22 cellular contexts compared by ENCODE assay signal in the genomic region with DNA sequence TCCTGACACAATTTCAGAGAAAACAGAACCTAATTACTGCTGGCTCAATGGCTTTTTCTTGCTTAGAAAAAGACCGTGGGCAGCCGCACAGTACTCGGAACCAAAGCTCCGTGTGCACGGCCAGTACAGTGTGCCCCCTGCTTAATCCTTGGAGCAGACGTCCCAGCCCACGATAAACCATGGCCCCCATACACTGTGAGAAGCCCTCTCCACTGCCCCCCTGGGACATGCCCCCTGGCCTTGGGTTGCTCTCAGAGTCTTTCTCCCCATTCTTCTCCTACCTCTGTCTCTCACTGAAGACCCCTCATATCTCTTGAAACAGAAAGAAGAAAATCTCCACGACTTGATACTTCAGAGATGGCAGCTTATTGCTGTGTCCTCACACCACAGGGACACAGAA. TPM values are rescaled to one million over a fixed set of nuclear protein-coding genes. Genes with fewer than 3 reads are reported as not detected.
A peak's percentile ranks its signal among the peaks of the same experiment; 100 is the strongest.
DNase-seq lines count a peak whose midpoint lies in the region; ATAC-seq and TF ChIP-seq lines count a peak whose summit lies in the region.
"Had no signal": no experiment of that assay in that cellular context is flagged by ENCODE, and none has a peak within 500 bp of the region (broad histone marks: within the 10 kb centered on the region; RNA-seq: fewer than 3 reads in every experiment).

No MANE protein-coding gene starts in this region.

- intact Hi-C loops in cardiac septum (cut with DNase I) (no loop called here), heart left ventricle (cut with DNase I) (no loop called here)

- no peak overlapping the region for H3K27ac Mint-ChIP-seq in stimulated activated memory B cell treated with anti-CD40 and anti-IgM and Interleukin-4, amounts not matched to agents 10 μg/mL and 1 μg/mL and 100 μg/mL, for 72 hours
- no peak overlapping the region for H3K27ac Mint-ChIP-seq in activated T-helper 17 cell treated with anti-CD3 and anti-CD28 coated beads, Interleukin-2, amount 50 U/mL, for 72 hours
- H3K27ac Mint-ChIP-seq: CD4-positive, alpha-beta T cell; GM23338 had no signal

- no peak overlapping the region for H3K23ac ChIP-seq in trophoblast cell (ENCODE audit: low read length)

- H3K9ac ChIP-seq in trophoblast cell (ENCODE audit: low read length): no peak overlapping the region
- H3K9ac ChIP-seq: BLaER1 treated with 17β-estradiol and CSF1 and Interleukin-3, amounts not matched to agents 10 nM and 100 nM had no signal

- H3K79me2 ChIP-seq in trophoblast cell (ENCODE audit: control insufficient read depth, insufficient read depth, low read length, poor library complexity): no peaks in the 10 kb centered on the region

- no peaks in the 10 kb centered on the region for H3K36me3 ChIP-seq in heart left ventricle
- H3K36me3 ChIP-seq in trophoblast cell (ENCODE audit: control insufficient read depth in 1 of 2, insufficient read depth in 2 of 2, low read length in 2 of 2): no peaks in the 10 kb centered on the region
- H3K36me3 ChIP-seq: BLaER1 treated with 17β-estradiol and CSF1 and Interleukin-3, amounts not matched to agents 10 nM and 100 nM; HAP-1 had no signal

- no peak overlapping the region for H4K12ac ChIP-seq in trophoblast cell (ENCODE audit: low read depth, low read length)

- CTCF ChIA-PET in HEK293T (lab: Yijun Ruan, JAX): no interaction called here

- no peak for TF ChIP-seq CTCF in heart left ventricle (IDR thresholded peaks at IDR 0.05)

- H3K4ac ChIP-seq in trophoblast cell (ENCODE audit: low read depth, low read length): no peak overlapping the region

- peak overlapping the region; percentile 38 for H2BK12ac ChIP-seq in trophoblast cell (ENCODE audit: low read length)

- H3K4me1 Mint-ChIP-seq in stimulated activated memory B cell treated with anti-CD40 and anti-IgM and Interleukin-4, amounts not matched to agents 10 μg/mL and 1 μg/mL and 100 μg/mL, for 72 hours: no peaks in the 10 kb centered on the region
- no peaks in the 10 kb centered on the region for H3K4me1 Mint-ChIP-seq in activated T-helper 17 cell treated with anti-CD3 and anti-CD28 coated beads, Interleukin-2, amount 50 U/mL, for 72 hours

- H3K4me3 ChIP-seq in heart left ventricle (no peak overlapping the region), trophoblast cell (ENCODE audit: low read depth, low read length) (no peak overlapping the region)
- H3K4me3 ChIP-seq: BLaER1 treated with 17β-estradiol and CSF1 and Interleukin-3, amounts not matched to agents 10 nM and 100 nM; GM23338; HAP-1 had no signal

- H2BK5ac ChIP-seq in trophoblast cell (ENCODE audit: low read depth, low read length, poor library complexity): no peak overlapping the region

- no peak overlapping the region for H3K4me3 Mint-ChIP-seq in stimulated activated memory B cell treated with anti-CD40 and anti-IgM and Interleukin-4, amounts not matched to agents 10 μg/mL and 1 μg/mL and 100 μg/mL, for 72 hours
- no peak overlapping the region for H3K4me3 Mint-ChIP-seq in activated T-helper 17 cell treated with anti-CD3 and anti-CD28 coated beads, Interleukin-2, amount 50 U/mL, for 72 hours
- H3K4me3 Mint-ChIP-seq: CD4-positive, alpha-beta T cell; GM23338 had no signal

- H3K79me1 ChIP-seq in trophoblast cell (ENCODE audit: low read length): peaks cover 1% of the 10 kb centered on the region

- peak overlapping the region; percentile 17 for H4K91ac ChIP-seq in trophoblast cell (ENCODE audit: low read depth, low read length)

- no peak overlapping the region for H3K14ac ChIP-seq in trophoblast cell (ENCODE audit: low read length)

- H4K8ac ChIP-seq in trophoblast cell (ENCODE audit: low read depth, low read length): no peak overlapping the region

- no peak overlapping the region for H3K18ac ChIP-seq in trophoblast cell (ENCODE audit: low read length)

- H3K4me2 ChIP-seq in trophoblast cell (ENCODE audit: low read length): no peak overlapping the region
- H3K4me2 ChIP-seq: GM23338 had no signal

- H3K4me1 ChIP-seq in heart left ventricle: no peaks in the 10 kb centered on the region
- peaks cover 5% of the 10 kb centered on the region in 2 experiments for H3K4me1 ChIP-seq in trophoblast cell (ENCODE audit: control insufficient read depth in 1 of 2, insufficient read depth in 2 of 2, low read length in 2 of 2)
- H3K4me1 ChIP-seq: HAP-1 had no signal

- H2BK120ac ChIP-seq in trophoblast cell (ENCODE audit: insufficient read depth, low read length, poor library complexity): no peak overlapping the region

- H3K27ac ChIP-seq in heart left ventricle: no peak overlapping the region
- no peak overlapping the region for H3K27ac ChIP-seq in trophoblast cell (ENCODE audit: low read depth, low read length)
- H3K27ac ChIP-seq: BLaER1 treated with 17β-estradiol and CSF1 and Interleukin-3, amounts not matched to agents 10 nM and 100 nM had no signal

- DNase-seq in cardiac septum (ENCODE audit: low spot score): peak; percentile 63
- no peak for DNase-seq in heart left ventricle
- no peak for DNase-seq in trophoblast cell
- no peak for DNase-seq in stimulated activated CD4-positive, alpha-beta T cell treated with anti-CD3 and anti-CD28 coated beads, Interleukin-2, amount 100 ng/mL, for 24 hours
- DNase-seq in HEK293T (ENCODE audit: extremely low spot score): no peak
- DNase-seq: CD4-positive, alpha-beta T cell; DMS53; IMR-90; KG1; MM.1S; NCI-H2029; NCI-H446 treated with DMSO at 0.1 percent for 48 hours; NCI-H526; NCI-H82; NK-92 treated with Interleukin-12 subunit alpha and Interleukin-12 subunit beta, amount 100 ng/mL, for 24 hours; PC-3 had no signal

- peaks cover 10% of the 10 kb centered on the region for H3K27me3 Mint-ChIP-seq in stimulated activated memory B cell treated with anti-CD40 and anti-IgM and Interleukin-4, amounts not matched to agents 10 μg/mL and 1 μg/mL and 100 μg/mL, for 72 hours
- H3K27me3 Mint-ChIP-seq in activated T-helper 17 cell treated with anti-CD3 and anti-CD28 coated beads, Interleukin-2, amount 50 U/mL, for 72 hours: peaks cover 40% of the 10 kb centered on the region

- peaks cover 0 to 15% (median 0%) of the 10 kb centered on the region in 9 donors for H3K27me3 ChIP-seq in heart left ventricle
- no peaks in the 10 kb centered on the region for H3K27me3 ChIP-seq in trophoblast cell (ENCODE audit: insufficient read depth, low read length)
- H3K27me3 ChIP-seq: BLaER1 treated with 17β-estradiol and CSF1 and Interleukin-3, amounts not matched to agents 10 nM and 100 nM had no signal

- TF ChIP-seq POLR2A in heart left ventricle (IDR thresholded peaks at IDR 0.05): no peak

- no peak for ATAC-seq in heart left ventricle
- ATAC-seq in stimulated activated memory B cell treated with anti-CD40 and anti-IgM and Interleukin-4, amounts not matched to agents 10 μg/mL and 1 μg/mL and 100 μg/mL, for 72 hours: peak; percentile 32
- ATAC-seq in activated T-helper 17 cell treated with anti-CD3 and anti-CD28 coated beads, Interleukin-2, amount 50 U/mL, for 72 hours (replicated peaks): no peak
- ATAC-seq: GM23338, PC-3 had no signal

- H3K9me3 ChIP-seq in heart left ventricle (no peaks in the 10 kb centered on the region), trophoblast cell (ENCODE audit: insufficient read depth, low read depth, low read length) (no peaks in the 10 kb centered on the region)
- H3K9me3 ChIP-seq: BLaER1 treated with 17β-estradiol and CSF1 and Interleukin-3, amounts not matched to agents 10 nM and 100 nM; HAP-1 had no signal

- H2AFZ ChIP-seq in trophoblast cell (ENCODE audit: insufficient read depth, low read length, poor library complexity): no peak overlapping the region
- H2AFZ ChIP-seq: GM23338 had no signal

- 90 to 93% (median 92%) methylated on average over 8 of the region's 8 CpGs for WGBS in heart left ventricle, 4 donors
- WGBS in trophoblast cell (ENCODE audit: extremely low coverage, insufficient coverage, insufficient read length): no CpG with 5 or more reads among the region's 8 CpGs

- no peaks in the 10 kb centered on the region for H3K36me3 Mint-ChIP-seq in stimulated activated memory B cell treated with anti-CD40 and anti-IgM and Interleukin-4, amounts not matched to agents 10 μg/mL and 1 μg/mL and 100 μg/mL, for 72 hours
- no peaks in the 10 kb centered on the region for H3K36me3 Mint-ChIP-seq in activated T-helper 17 cell treated with anti-CD3 and anti-CD28 coated beads, Interleukin-2, amount 50 U/mL, for 72 hours (ENCODE audit: low read depth)

- no peaks in the 10 kb centered on the region for H3K9me3 Mint-ChIP-seq in stimulated activated memory B cell treated with anti-CD40 and anti-IgM and Interleukin-4, amounts not matched to agents 10 μg/mL and 1 μg/mL and 100 μg/mL, for 72 hours
- H3K9me3 Mint-ChIP-seq in activated T-helper 17 cell treated with anti-CD3 and anti-CD28 coated beads, Interleukin-2, amount 50 U/mL, for 72 hours: no peaks in the 10 kb centered on the region
- H3K9me3 Mint-ChIP-seq: CD4-positive, alpha-beta T cell; GM23338 had no signal

- no peak overlapping the region for H2AK5ac ChIP-seq in trophoblast cell (ENCODE audit: low read length)

- POLR2A ChIA-PET in HEK293T (lab: Yijun Ruan, JAX): no interaction called here

TF ChIP-seq in HEK293T, 16 proteins besides CTCF, POLR2A, EP300 and RAD21 (continues in another document):
- TF ChIP-seq ARNT (IDR thresholded peaks at IDR 0.05) (no peak), FOXK2 (IDR thresholded peaks at IDR 0.05) (no peak), SP1 (IDR thresholded peaks at IDR 0.05) (no peak), NFRKB (IDR thresholded peaks at IDR 0.05) (no peak), ELF4 (IDR thresholded peaks at IDR 0.05) (no peak), HDGF (IDR thresholded peaks at IDR 0.05; ENCODE audit: borderline replicate concordance) (no peak), LEF1 (IDR thresholded peaks at IDR 0.05; ENCODE audit: borderline replicate concordance) (no peak), SUZ12 (IDR thresholded peaks at IDR 0.05) (no peak), CTBP1 (IDR thresholded peaks at IDR 0.05; ENCODE audit: borderline replicate concordance) (no peak), ZNF384 (IDR thresholded peaks at IDR 0.05) (no peak), FOXA1 (IDR thresholded peaks at IDR 0.05) (no peak), BHLHE40 (IDR thresholded peaks at IDR 0.05; ENCODE audit: borderline replicate concordance) (no peak), PKNOX1 (IDR thresholded peaks at IDR 0.05) (no peak)

RNA-seq across cellular contexts. Expression of gene CYP26B1, which starts 44.0 kb away (rescaled TPM):
- 7.0 TPM for total RNA-seq in cardiac septum
- 1 to 10 TPM; 1.1 to 5.9 (median 2.1) TPM for total RNA-seq in heart left ventricle
- polyA plus RNA-seq in heart left ventricle: 1 to 10 TPM in 1 of 2 donors, under 1 TPM in 1; 0.76 to 4.2 TPM
- 5.7 and 5.9 TPM in 2 replicates for polyA plus RNA-seq in trophoblast cell (2013)
- under 1 TPM in 1 of 2 donors, not detected in 1; 0.05 TPM for total RNA-seq in activated T-helper 17 cell treated with anti-CD3 and anti-CD28 coated beads, Interleukin-2, amount 50 U/mL, for 72 hours
- total RNA-seq: G401, IMR-90 had no signal
